In the genomic region with DNA sequence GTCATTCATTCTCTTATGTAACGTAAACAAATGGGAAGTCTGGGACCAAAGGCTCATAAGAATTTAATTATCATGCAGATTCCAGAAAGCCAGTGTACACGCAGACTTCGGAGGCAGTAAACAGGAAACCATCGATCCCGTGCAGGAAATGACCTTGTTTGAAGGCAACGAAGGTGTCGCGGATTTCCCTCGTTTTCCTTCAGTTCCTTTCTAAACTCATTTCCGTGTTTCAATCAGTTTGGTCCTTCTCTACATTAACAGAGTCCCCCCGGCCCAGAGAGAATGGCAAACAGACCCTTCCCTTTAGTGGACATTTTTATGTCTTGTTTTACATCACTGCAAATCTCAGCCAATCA, we compare ENCODE assay signal across 8 cellular contexts. TPM values are rescaled to one million over a fixed set of nuclear protein-coding genes. Genes with fewer than 3 reads are reported as not detected.
DNase-seq lines count a peak whose midpoint lies in the region; ATAC-seq and TF ChIP-seq lines count a peak whose summit lies in the region.

No MANE protein-coding gene starts in this region.

- peak overlapping the region; percentile 100 for H3K27ac ChIP-seq in cingulate gyrus (ENCODE audit: low read depth, low read length)

- H3K4me3 Mint-ChIP-seq in IgD-negative memory B cell (peak overlapping the region; percentile 87 to 99 (median 93)), mesothelial cell of epicardium (peak overlapping the region; percentile 87)

- no peaks in the 10 kb centered on the region for H3K27me3 Mint-ChIP-seq in IgD-negative memory B cell
- no peaks in the 10 kb centered on the region for H3K27me3 Mint-ChIP-seq in mesothelial cell of epicardium (ENCODE audit: low read depth)

- H3K27ac Mint-ChIP-seq in IgD-negative memory B cell (peak overlapping the region; percentile 90 to 100 (median 99)), mesothelial cell of epicardium (peak overlapping the region; percentile 98)

- peaks cover 4% of the 10 kb centered on the region for H3K36me3 Mint-ChIP-seq in IgD-negative memory B cell
- no peaks in the 10 kb centered on the region for H3K36me3 Mint-ChIP-seq in mesothelial cell of epicardium

- peak; percentile 21 for ATAC-seq in GM21529 (IDR thresholded peaks at IDR 0.05; ENCODE audit: unreplicated experiment)

- DNase-seq in EH (ENCODE audit: low read depth) (peak; percentile 80), mesothelial cell of epicardium (ENCODE audit: low spot score in 2 of 2, unreplicated experiment in 2 of 2) (no peak), NAMALWA (ENCODE audit: low spot score) (no peak), mucosa of gallbladder (ENCODE audit: low spot score) (no peak)
- DNase-seq in activated CD4-positive, alpha-beta T cell treated with anti-CD3 and anti-CD28 coated beads for 1 hour, result no peak

- H3K9me3 Mint-ChIP-seq in IgD-negative memory B cell (no peaks in the 10 kb centered on the region), mesothelial cell of epicardium (no peaks in the 10 kb centered on the region)

- H3K4me1 Mint-ChIP-seq in IgD-negative memory B cell (peaks cover 4 to 10% (median 9%) of the 10 kb centered on the region in 3 donors), mesothelial cell of epicardium (peaks cover 11% of the 10 kb centered on the region)

- no peak for TF ChIP-seq CTCF in mesothelial cell of epicardium (IDR thresholded peaks at IDR 0.05; ENCODE audit: unreplicated experiment)

RNA-seq across cellular contexts. Expression of a gene that starts 6.3 kb away (rescaled TPM):
- 11.6 TPM for polyA plus RNA-seq in IgD-negative memory B cell
- total RNA-seq in mesothelial cell of epicardium (16.1 to 16.7 TPM (median 16.7 TPM) in 3 replicates), mucosa of gallbladder (23.7 TPM)

RNA-seq across cellular contexts. Expression of a gene that starts 39.9 kb away (rescaled TPM):
- 0.53 TPM for polyA plus RNA-seq in IgD-negative memory B cell
- not detected in 3 replicates for total RNA-seq in mesothelial cell of epicardium
- total RNA-seq in mucosa of gallbladder, result 20.5 TPM

RNA-seq across cellular contexts. Expression of a gene that starts 55.8 kb away (rescaled TPM):
- 11.6 TPM for polyA plus RNA-seq in IgD-negative memory B cell
- total RNA-seq in mesothelial cell of epicardium (26.1 to 31.0 TPM (median 28.7 TPM) in 3 replicates), mucosa of gallbladder (32.9 TPM)

Comparison
In these comparisons a context has a peak if more than half of its experiments do, and no peak if none do; other contexts are left out.
1. RNA of a gene that starts 39.9 kb away (total RNA-seq): 20.5 TPM in mucosa of gallbladder (single experiment); not detected in mesothelial cell of epicardium; every median in the first group is over 10 times any median in the second.